1 cellular context compared by ENCODE assay signal in the genomic region with DNA sequence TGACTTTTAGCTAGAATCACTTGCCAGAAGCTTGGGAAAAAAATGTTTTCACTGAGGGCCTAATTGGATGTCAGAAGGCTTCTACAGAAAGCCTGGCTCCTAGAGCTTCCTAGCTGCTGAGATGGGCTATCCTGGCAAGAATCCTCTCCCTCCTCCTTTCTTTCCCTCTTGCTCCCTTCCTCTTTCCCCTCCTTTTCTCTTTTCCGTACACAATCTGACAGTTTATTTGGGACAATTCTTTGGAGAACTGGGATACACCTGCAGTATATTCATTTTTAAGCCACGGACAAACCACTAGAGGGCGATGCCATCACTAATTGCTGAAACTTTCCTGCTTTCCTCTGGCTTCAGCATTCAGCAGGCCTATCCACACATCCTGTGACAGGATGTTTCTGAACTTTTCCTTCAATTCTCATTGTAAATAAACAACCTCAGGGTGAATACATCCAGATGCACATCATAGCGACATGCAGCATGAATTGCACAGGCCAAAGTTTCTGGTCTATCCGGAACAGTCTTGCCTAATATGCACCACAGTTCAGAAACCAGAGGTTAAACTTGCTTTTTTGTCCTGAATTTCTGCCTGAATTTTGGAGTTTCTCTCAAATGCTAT.
TF ChIP-seq lines count a peak whose summit lies in the region.

No MANE protein-coding gene starts in this region.

TF ChIP-seq in HepG2, 621 proteins besides CTCF, POLR2A, EP300 and RAD21 (continued from another document and continues in another):
- TF ChIP-seq, protein P1, sequence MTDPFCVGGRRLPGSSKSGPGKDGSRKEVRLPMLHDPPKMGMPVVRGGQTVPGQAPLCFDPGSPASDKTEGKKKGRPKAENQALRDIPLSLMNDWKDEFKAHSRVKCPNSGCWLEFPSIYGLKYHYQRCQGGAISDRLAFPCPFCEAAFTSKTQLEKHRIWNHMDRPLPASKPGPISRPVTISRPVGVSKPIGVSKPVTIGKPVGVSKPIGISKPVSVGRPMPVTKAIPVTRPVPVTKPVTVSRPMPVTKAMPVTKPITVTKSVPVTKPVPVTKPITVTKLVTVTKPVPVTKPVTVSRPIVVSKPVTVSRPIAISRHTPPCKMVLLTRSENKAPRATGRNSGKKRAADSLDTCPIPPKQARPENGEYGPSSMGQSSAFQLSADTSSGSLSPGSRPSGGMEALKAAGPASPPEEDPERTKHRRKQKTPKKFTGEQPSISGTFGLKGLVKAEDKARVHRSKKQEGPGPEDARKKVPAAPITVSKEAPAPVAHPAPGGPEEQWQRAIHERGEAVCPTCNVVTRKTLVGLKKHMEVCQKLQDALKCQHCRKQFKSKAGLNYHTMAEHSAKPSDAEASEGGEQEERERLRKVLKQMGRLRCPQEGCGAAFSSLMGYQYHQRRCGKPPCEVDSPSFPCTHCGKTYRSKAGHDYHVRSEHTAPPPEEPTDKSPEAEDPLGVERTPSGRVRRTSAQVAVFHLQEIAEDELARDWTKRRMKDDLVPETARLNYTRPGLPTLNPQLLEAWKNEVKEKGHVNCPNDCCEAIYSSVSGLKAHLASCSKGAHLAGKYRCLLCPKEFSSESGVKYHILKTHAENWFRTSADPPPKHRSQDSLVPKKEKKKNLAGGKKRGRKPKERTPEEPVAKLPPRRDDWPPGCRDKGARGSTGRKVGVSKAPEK (CRISPR knock-in tag; IDR thresholded peaks at IDR 0.05; ENCODE audit: borderline replicate concordance): peak; percentile 86; the same call in 1 of the 2 replicates
- TF ChIP-seq NR2C2 (CRISPR knock-in tag; IDR thresholded peaks at IDR 0.05; ENCODE audit: borderline replicate concordance) (peak; percentile 36; the same call in 1 of the 2 replicates), HOXA3 (CRISPR knock-in tag; IDR thresholded peaks at IDR 0.05) (peak; percentile 25; the same call in 1 of the 2 replicates), FLYWCH1 (CRISPR knock-in tag; IDR thresholded peaks at IDR 0.05) (no peak), SRSF9 (IDR thresholded peaks at IDR 0.05; ENCODE audit: borderline replicate concordance, insufficient read depth, low read depth, low read length, poor library complexity, severe bottlenecking) (no peak), KDM6A (CRISPR knock-in tag; IDR thresholded peaks at IDR 0.05; ENCODE audit: low read depth) (peak; percentile 73; the same call in 1 of the 2 replicates), PHF5A (CRISPR knock-in tag; IDR thresholded peaks at IDR 0.05; ENCODE audit: low read depth, unreplicated experiment) (no peak), ESRRA (CRISPR knock-in tag; IDR thresholded peaks at IDR 0.05; ENCODE audit: low read depth) (peak; percentile 21; the same call in 1 of the 2 replicates), SIN3B (IDR thresholded peaks at IDR 0.05; ENCODE audit: low read length) (no peak), ZNF780A (CRISPR knock-in tag; IDR thresholded peaks at IDR 0.05) (no peak), ZNF652 (CRISPR knock-in tag; IDR thresholded peaks at IDR 0.05; ENCODE audit: borderline replicate concordance, low read depth) (peak; percentile 47; the same call in 1 of the 2 replicates), HIVEP1 (CRISPR knock-in tag; IDR thresholded peaks at IDR 0.05) (no peak), ZNF577 (CRISPR knock-in tag; IDR thresholded peaks at IDR 0.05; ENCODE audit: borderline replicate concordance, low read depth) (no peak), ZKSCAN1 (IDR thresholded peaks at IDR 0.05; ENCODE audit: low read length) (no peak), ARNT (IDR thresholded peaks at IDR 0.05) (no peak), ZNF589 (CRISPR knock-in tag; conservative IDR thresholded peaks at IDR 0.05) (no peak), HNF4G (IDR thresholded peaks at IDR 0.05; ENCODE audit: borderline replicate concordance, low read depth, low read length) (peak; percentile 64; the same call in 1 of the 2 replicates), HNF4G (CRISPR knock-in tag; IDR thresholded peaks at IDR 0.05; ENCODE audit: borderline replicate concordance, low read depth) (peak; percentile 44; the same call in 1 of the 2 replicates), ZNF546 (CRISPR knock-in tag; conservative IDR thresholded peaks at IDR 0.05) (no peak), DMAP1 (CRISPR knock-in tag; IDR thresholded peaks at IDR 0.05) (no peak), ATF7-NPFF (CRISPR knock-in tag; IDR thresholded peaks at IDR 0.05; ENCODE audit: low read depth) (no peak), ZNF891 (CRISPR knock-in tag; IDR thresholded peaks at IDR 0.05) (no peak), RFXANK (CRISPR knock-in tag; IDR thresholded peaks at IDR 0.05) (no peak), FOXJ3 (CRISPR knock-in tag; IDR thresholded peaks at IDR 0.05; ENCODE audit: borderline replicate concordance) (0 out of 2 replicates have a peak, but pooled peaks have one; percentile 49), ZFYVE20 (CRISPR knock-in tag; IDR thresholded peaks at IDR 0.05; ENCODE audit: borderline replicate concordance, low read depth) (no peak), ZNF549 (CRISPR knock-in tag; IDR thresholded peaks at IDR 0.05) (no peak), TAF1 (CRISPR knock-in tag; IDR thresholded peaks at IDR 0.05) (no peak), REXO4 (CRISPR knock-in tag; IDR thresholded peaks at IDR 0.05; ENCODE audit: borderline replicate concordance) (no peak), ZNF883 (CRISPR knock-in tag; IDR thresholded peaks at IDR 0.05; ENCODE audit: not compliant biosample characterization) (no peak), NKX3-1 (CRISPR knock-in tag; IDR thresholded peaks at IDR 0.05) (no peak), SRF (IDR thresholded peaks at IDR 0.05; ENCODE audit: low read depth, low read length) (no peak), PTBP1 (IDR thresholded peaks at IDR 0.05; ENCODE audit: low read depth, low read length, poor library complexity, severe bottlenecking) (no peak), MXD4 (CRISPR knock-in tag; IDR thresholded peaks at IDR 0.05) (no peak), SNAI1 (CRISPR knock-in tag; IDR thresholded peaks at IDR 0.05; ENCODE audit: borderline replicate concordance) (no peak), ZBTB38 (CRISPR knock-in tag; IDR thresholded peaks at IDR 0.05) (no peak), ZNF670 (CRISPR knock-in tag; IDR thresholded peaks at IDR 0.05; ENCODE audit: borderline replicate concordance) (peak; percentile 78; the same call in 1 of the 2 replicates), ZNF263 (CRISPR knock-in tag; IDR thresholded peaks at IDR 0.05) (no peak), ZNF350 (CRISPR knock-in tag; IDR thresholded peaks at IDR 0.05; ENCODE audit: borderline replicate concordance, low read depth) (no peak), CENPX (CRISPR knock-in tag; IDR thresholded peaks at IDR 0.05) (no peak), ZNF264 (CRISPR knock-in tag; IDR thresholded peaks at IDR 0.05) (no peak), NFATC3 (CRISPR knock-in tag; IDR thresholded peaks at IDR 0.05) (no peak), TMF1 (CRISPR knock-in tag; IDR thresholded peaks at IDR 0.05; ENCODE audit: low read depth) (no peak), NFE2L1 (CRISPR knock-in tag; IDR thresholded peaks at IDR 0.05; ENCODE audit: borderline replicate concordance) (no peak), HDAC6 (IDR thresholded peaks at IDR 0.05; ENCODE audit: low read depth, low read length) (no peak), ZNF644 (CRISPR knock-in tag; IDR thresholded peaks at IDR 0.05; ENCODE audit: low read depth) (no peak), ZNF260 (CRISPR knock-in tag; IDR thresholded peaks at IDR 0.05; ENCODE audit: borderline replicate concordance, low read depth) (no peak)
- TF ChIP-seq, protein P2, sequence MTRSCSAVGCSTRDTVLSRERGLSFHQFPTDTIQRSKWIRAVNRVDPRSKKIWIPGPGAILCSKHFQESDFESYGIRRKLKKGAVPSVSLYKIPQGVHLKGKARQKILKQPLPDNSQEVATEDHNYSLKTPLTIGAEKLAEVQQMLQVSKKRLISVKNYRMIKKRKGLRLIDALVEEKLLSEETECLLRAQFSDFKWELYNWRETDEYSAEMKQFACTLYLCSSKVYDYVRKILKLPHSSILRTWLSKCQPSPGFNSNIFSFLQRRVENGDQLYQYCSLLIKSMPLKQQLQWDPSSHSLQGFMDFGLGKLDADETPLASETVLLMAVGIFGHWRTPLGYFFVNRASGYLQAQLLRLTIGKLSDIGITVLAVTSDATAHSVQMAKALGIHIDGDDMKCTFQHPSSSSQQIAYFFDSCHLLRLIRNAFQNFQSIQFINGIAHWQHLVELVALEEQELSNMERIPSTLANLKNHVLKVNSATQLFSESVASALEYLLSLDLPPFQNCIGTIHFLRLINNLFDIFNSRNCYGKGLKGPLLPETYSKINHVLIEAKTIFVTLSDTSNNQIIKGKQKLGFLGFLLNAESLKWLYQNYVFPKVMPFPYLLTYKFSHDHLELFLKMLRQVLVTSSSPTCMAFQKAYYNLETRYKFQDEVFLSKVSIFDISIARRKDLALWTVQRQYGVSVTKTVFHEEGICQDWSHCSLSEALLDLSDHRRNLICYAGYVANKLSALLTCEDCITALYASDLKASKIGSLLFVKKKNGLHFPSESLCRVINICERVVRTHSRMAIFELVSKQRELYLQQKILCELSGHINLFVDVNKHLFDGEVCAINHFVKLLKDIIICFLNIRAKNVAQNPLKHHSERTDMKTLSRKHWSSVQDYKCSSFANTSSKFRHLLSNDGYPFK (CRISPR knock-in tag; IDR thresholded peaks at IDR 0.05; ENCODE audit: borderline replicate concordance): no peak
- TF ChIP-seq, protein P3, sequence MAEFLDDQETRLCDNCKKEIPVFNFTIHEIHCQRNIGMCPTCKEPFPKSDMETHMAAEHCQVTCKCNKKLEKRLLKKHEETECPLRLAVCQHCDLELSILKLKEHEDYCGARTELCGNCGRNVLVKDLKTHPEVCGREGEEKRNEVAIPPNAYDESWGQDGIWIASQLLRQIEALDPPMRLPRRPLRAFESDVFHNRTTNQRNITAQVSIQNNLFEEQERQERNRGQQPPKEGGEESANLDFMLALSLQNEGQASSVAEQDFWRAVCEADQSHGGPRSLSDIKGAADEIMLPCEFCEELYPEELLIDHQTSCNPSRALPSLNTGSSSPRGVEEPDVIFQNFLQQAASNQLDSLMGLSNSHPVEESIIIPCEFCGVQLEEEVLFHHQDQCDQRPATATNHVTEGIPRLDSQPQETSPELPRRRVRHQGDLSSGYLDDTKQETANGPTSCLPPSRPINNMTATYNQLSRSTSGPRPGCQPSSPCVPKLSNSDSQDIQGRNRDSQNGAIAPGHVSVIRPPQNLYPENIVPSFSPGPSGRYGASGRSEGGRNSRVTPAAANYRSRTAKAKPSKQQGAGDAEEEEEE (CRISPR knock-in tag; IDR thresholded peaks at IDR 0.05; ENCODE audit: borderline replicate concordance): no peak
- TF ChIP-seq, protein P4, sequence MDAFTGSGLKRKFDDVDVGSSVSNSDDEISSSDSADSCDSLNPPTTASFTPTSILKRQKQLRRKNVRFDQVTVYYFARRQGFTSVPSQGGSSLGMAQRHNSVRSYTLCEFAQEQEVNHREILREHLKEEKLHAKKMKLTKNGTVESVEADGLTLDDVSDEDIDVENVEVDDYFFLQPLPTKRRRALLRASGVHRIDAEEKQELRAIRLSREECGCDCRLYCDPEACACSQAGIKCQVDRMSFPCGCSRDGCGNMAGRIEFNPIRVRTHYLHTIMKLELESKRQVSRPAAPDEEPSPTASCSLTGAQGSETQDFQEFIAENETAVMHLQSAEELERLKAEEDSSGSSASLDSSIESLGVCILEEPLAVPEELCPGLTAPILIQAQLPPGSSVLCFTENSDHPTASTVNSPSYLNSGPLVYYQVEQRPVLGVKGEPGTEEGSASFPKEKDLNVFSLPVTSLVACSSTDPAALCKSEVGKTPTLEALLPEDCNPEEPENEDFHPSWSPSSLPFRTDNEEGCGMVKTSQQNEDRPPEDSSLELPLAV (CRISPR knock-in tag; conservative IDR thresholded peaks at IDR 0.05; ENCODE audit: low read depth): no peak
- TF ChIP-seq, protein P5, sequence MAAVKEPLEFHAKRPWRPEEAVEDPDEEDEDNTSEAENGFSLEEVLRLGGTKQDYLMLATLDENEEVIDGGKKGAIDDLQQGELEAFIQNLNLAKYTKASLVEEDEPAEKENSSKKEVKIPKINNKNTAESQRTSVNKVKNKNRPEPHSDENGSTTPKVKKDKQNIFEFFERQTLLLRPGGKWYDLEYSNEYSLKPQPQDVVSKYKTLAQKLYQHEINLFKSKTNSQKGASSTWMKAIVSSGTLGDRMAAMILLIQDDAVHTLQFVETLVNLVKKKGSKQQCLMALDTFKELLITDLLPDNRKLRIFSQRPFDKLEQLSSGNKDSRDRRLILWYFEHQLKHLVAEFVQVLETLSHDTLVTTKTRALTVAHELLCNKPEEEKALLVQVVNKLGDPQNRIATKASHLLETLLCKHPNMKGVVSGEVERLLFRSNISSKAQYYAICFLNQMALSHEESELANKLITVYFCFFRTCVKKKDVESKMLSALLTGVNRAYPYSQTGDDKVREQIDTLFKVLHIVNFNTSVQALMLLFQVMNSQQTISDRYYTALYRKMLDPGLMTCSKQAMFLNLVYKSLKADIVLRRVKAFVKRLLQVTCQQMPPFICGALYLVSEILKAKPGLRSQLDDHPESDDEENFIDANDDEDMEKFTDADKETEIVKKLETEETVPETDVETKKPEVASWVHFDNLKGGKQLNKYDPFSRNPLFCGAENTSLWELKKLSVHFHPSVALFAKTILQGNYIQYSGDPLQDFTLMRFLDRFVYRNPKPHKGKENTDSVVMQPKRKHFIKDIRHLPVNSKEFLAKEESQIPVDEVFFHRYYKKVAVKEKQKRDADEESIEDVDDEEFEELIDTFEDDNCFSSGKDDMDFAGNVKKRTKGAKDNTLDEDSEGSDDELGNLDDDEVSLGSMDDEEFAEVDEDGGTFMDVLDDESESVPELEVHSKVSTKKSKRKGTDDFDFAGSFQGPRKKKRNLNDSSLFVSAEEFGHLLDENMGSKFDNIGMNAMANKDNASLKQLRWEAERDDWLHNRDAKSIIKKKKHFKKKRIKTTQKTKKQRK (IDR thresholded peaks at IDR 0.05; ENCODE audit: low read length): no peak
- TF ChIP-seq, protein P6, sequence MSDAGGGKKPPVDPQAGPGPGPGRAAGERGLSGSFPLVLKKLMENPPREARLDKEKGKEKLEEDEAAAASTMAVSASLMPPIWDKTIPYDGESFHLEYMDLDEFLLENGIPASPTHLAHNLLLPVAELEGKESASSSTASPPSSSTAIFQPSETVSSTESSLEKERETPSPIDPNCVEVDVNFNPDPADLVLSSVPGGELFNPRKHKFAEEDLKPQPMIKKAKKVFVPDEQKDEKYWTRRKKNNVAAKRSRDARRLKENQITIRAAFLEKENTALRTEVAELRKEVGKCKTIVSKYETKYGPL (CRISPR knock-in tag; IDR thresholded peaks at IDR 0.05): no peak
- TF ChIP-seq, protein P7, sequence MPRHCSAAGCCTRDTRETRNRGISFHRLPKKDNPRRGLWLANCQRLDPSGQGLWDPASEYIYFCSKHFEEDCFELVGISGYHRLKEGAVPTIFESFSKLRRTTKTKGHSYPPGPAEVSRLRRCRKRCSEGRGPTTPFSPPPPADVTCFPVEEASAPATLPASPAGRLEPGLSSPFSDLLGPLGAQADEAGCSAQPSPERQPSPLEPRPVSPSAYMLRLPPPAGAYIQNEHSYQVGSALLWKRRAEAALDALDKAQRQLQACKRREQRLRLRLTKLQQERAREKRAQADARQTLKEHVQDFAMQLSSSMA (CRISPR knock-in tag; IDR thresholded peaks at IDR 0.05): no peak
- TF ChIP-seq, protein P8, sequence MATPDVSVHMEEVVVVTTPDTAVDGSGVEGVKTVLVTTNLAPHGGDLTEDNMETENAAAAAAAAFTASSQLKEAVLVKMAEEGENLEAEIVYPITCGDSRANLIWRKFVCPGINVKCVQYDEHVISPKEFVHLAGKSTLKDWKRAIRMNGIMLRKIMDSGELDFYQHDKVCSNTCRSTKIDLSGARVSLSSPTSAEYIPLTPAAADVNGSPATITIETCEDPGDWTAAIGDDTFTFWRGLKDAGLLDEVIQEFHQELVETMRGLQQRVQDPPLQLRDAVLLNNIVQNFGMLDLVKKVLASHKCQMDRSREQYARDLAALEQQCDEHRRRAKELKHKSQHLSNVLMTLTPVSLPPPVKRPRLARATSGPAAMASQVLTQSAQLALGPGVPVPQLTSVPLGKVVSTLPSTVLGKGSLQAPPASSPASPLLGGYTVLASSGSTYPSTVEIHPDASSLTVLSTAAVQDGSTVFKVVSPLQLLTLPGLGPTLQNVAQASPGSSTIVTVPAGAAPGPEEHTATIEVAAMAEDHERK (CRISPR knock-in tag; IDR thresholded peaks at IDR 0.05; ENCODE audit: low read depth): no peak
